In genomic region chr16:70572926-70573270, GRCh38 we compare ENCODE assay signal across 13 cellular contexts. TPM values are rescaled to one million over a fixed set of nuclear protein-coding genes. Genes with fewer than 3 reads are reported as not detected.
DNase-seq lines count a peak whose midpoint lies in the region; ATAC-seq and TF ChIP-seq lines count a peak whose summit lies in the region.
"Had no signal": no experiment of that assay in that cellular context is flagged by ENCODE, and none has a peak within 500 bp of the region (broad histone marks: within the 10 kb centered on the region; RNA-seq: fewer than 3 reads in every experiment).

No MANE protein-coding gene starts in this region.

- H3K27ac ChIP-seq in thyroid gland (peak overlapping the region; percentile 37 to 77 (median 42)), prostate gland (peak overlapping the region in 1 of 2 donors; percentile 10)

- POLR2A ChIA-PET in activated CD8-positive, alpha-beta T cell treated with anti-CD3 and anti-CD28 coated beads for 36 hours (lab: Charles Lee): interaction anchor here (0.8 to 2.4 kb wide), 5 partner anchors 9 to 27 kb away, joined by 3 to 13 read pairs (median 4); no protein-coding TSS in a partner anchor
- POLR2A ChIA-PET in activated CD8-positive, alpha-beta T cell treated with anti-CD3 and anti-CD28 coated beads, Interleukin-2, amount 10 ng/mL, durations not matched to agents 7 days and 5 days (lab: Charles Lee): no interaction called here

- TF ChIP-seq POLR2A in thyroid gland (IDR thresholded peaks at IDR 0.05) (no peak), prostate gland (IDR thresholded peaks at IDR 0.05) (no peak)

- peaks cover 69% of the 10 kb centered on the region for H3K36me3 Mint-ChIP-seq in activated CD8-positive, alpha-beta T cell treated with anti-CD3 and anti-CD28 coated beads for 36 hours (ENCODE audit: low read depth)
- peaks cover 71% of the 10 kb centered on the region for H3K36me3 Mint-ChIP-seq in activated CD8-positive, alpha-beta T cell treated with anti-CD3 and anti-CD28 coated beads, Interleukin-2, amount 10 ng/mL, durations not matched to agents 7 days and 5 days (ENCODE audit: low read depth)
- H3K36me3 Mint-ChIP-seq in chondrocyte (ENCODE audit: low read depth) (peaks cover 34% of the 10 kb centered on the region), memory B cell (peaks cover 31% of the 10 kb centered on the region)

- no peak for TF ChIP-seq CTCF in activated CD8-positive, alpha-beta T cell treated with anti-CD3 and anti-CD28 coated beads for 36 hours (IDR thresholded peaks at IDR 0.05)
- TF ChIP-seq CTCF in chondrocyte (IDR thresholded peaks at IDR 0.05) (no peak), thyroid gland (IDR thresholded peaks at IDR 0.05) (no peak), prostate gland (IDR thresholded peaks at IDR 0.05) (no peak)

- peaks cover 20 to 36% of the 10 kb centered on the region in 2 donors for H3K4me1 ChIP-seq in thyroid gland
- no peaks in the 10 kb centered on the region for H3K4me1 ChIP-seq in prostate gland (replicated peaks)

- DNase-seq in activated CD8-positive, alpha-beta T cell treated with anti-CD3 and anti-CD28 coated beads for 36 hours: no peak
- DNase-seq in activated CD8-positive, alpha-beta T cell treated with anti-CD3 and anti-CD28 coated beads, Interleukin-2, amount 10 ng/mL, durations not matched to agents 7 days and 5 days: no peak
- DNase-seq in chondrocyte (ENCODE audit: low spot score) (no peak), memory B cell (ENCODE audit: low spot score in 2 of 2) (no peak), thyroid gland (no peak), NCI-H1417 (lab: John Stamatoyannopoulos, UW) (no peak), prostate gland (ENCODE audit: low spot score) (no peak), NAMALWA (ENCODE audit: low spot score) (no peak)
- DNase-seq: 8988T; activated CD8-positive, alpha-beta memory T cell treated with anti-CD3 and anti-CD28 coated beads for 24 hours; NCI-H1930; T-helper 2 cell had no signal

- peaks cover 33% of the 10 kb centered on the region for H3K4me1 Mint-ChIP-seq in activated CD8-positive, alpha-beta T cell treated with anti-CD3 and anti-CD28 coated beads for 36 hours (ENCODE audit: low read depth)
- H3K4me1 Mint-ChIP-seq in activated CD8-positive, alpha-beta T cell treated with anti-CD3 and anti-CD28 coated beads, Interleukin-2, amount 10 ng/mL, durations not matched to agents 7 days and 5 days (ENCODE audit: low read depth): peaks cover 26% of the 10 kb centered on the region
- H3K4me1 Mint-ChIP-seq in chondrocyte (ENCODE audit: low read depth) (peaks cover 82% of the 10 kb centered on the region), memory B cell (peaks cover 4% of the 10 kb centered on the region)

- H3K9me3 ChIP-seq in thyroid gland (no peaks in the 10 kb centered on the region), prostate gland (no peaks in the 10 kb centered on the region)

- no peaks in the 10 kb centered on the region for H3K9me3 Mint-ChIP-seq in activated CD8-positive, alpha-beta T cell treated with anti-CD3 and anti-CD28 coated beads for 36 hours
- no peaks in the 10 kb centered on the region for H3K9me3 Mint-ChIP-seq in activated CD8-positive, alpha-beta T cell treated with anti-CD3 and anti-CD28 coated beads, Interleukin-2, amount 10 ng/mL, durations not matched to agents 7 days and 5 days (ENCODE audit: insufficient read depth)
- H3K9me3 Mint-ChIP-seq in chondrocyte (ENCODE audit: low read depth): no peaks in the 10 kb centered on the region
- H3K9me3 Mint-ChIP-seq in memory B cell: no peaks in the 10 kb centered on the region

- no peaks in the 10 kb centered on the region for H3K27me3 Mint-ChIP-seq in activated CD8-positive, alpha-beta T cell treated with anti-CD3 and anti-CD28 coated beads for 36 hours
- H3K27me3 Mint-ChIP-seq in activated CD8-positive, alpha-beta T cell treated with anti-CD3 and anti-CD28 coated beads, Interleukin-2, amount 10 ng/mL, durations not matched to agents 7 days and 5 days (ENCODE audit: low read depth): no peaks in the 10 kb centered on the region
- H3K27me3 Mint-ChIP-seq in chondrocyte (ENCODE audit: low read depth): no peaks in the 10 kb centered on the region
- no peaks in the 10 kb centered on the region for H3K27me3 Mint-ChIP-seq in memory B cell

- no peaks in the 10 kb centered on the region for H3K27me3 ChIP-seq in thyroid gland
- no peaks in the 10 kb centered on the region for H3K27me3 ChIP-seq in prostate gland (replicated peaks; ENCODE audit: insufficient read depth)

- 55 to 69% methylated on average over 2 of the region's 2 CpGs for WGBS in thyroid gland, 2 donors
- WGBS in prostate gland: 71% methylated on average over 2 of the region's 2 CpGs

- intact Hi-C loops in activated CD8-positive, alpha-beta T cell treated with anti-CD3 and anti-CD28 coated beads for 36 hours (cut with micrococcal nuclease): no loop called here
- intact Hi-C loops in thyroid gland (cut with DNase I) (no loop called here), prostate gland (cut with DNase I) (no loop called here)

- no peak for ATAC-seq in activated CD8-positive, alpha-beta T cell treated with anti-CD3 and anti-CD28 coated beads for 36 hours
- no peak for ATAC-seq in activated CD8-positive, alpha-beta T cell treated with anti-CD3 and anti-CD28 coated beads, Interleukin-2, amount 10 ng/mL, durations not matched to agents 7 days and 5 days
- ATAC-seq in memory B cell (ENCODE audit: low read depth): no peak
- ATAC-seq: K562 had no signal

- H3K4me3 ChIP-seq in thyroid gland (replicated peaks in 1 of 3) (no peak overlapping the region), prostate gland (no peak overlapping the region)
- H3K4me3 ChIP-seq: K562 had no signal

- CTCF ChIA-PET in activated CD8-positive, alpha-beta T cell treated with anti-CD3 and anti-CD28 coated beads for 36 hours (lab: Charles Lee): interaction anchor here (2.7 kb wide), 1 partner anchor 81 kb away, joined by 8 read pairs; no protein-coding TSS in a partner anchor
- CTCF ChIA-PET in activated CD8-positive, alpha-beta T cell treated with anti-CD3 and anti-CD28 coated beads, Interleukin-2, amount 10 ng/mL, durations not matched to agents 7 days and 5 days (lab: Charles Lee): no interaction called here

- H3K36me3 ChIP-seq in thyroid gland (peaks cover 48 to 51% of the 10 kb centered on the region in 2 donors), prostate gland (peaks cover 30 to 44% of the 10 kb centered on the region in 2 donors)

- peak overlapping the region; percentile 32 for H3K27ac Mint-ChIP-seq in activated CD8-positive, alpha-beta T cell treated with anti-CD3 and anti-CD28 coated beads for 36 hours
- no peak overlapping the region for H3K27ac Mint-ChIP-seq in activated CD8-positive, alpha-beta T cell treated with anti-CD3 and anti-CD28 coated beads, Interleukin-2, amount 10 ng/mL, durations not matched to agents 7 days and 5 days
- H3K27ac Mint-ChIP-seq in chondrocyte (ENCODE audit: unreplicated experiment): peak overlapping the region; percentile 95
- peak overlapping the region; percentile 20 for H3K27ac Mint-ChIP-seq in memory B cell

- H3K4me3 Mint-ChIP-seq in activated CD8-positive, alpha-beta T cell treated with anti-CD3 and anti-CD28 coated beads for 36 hours: no peak overlapping the region
- no peak overlapping the region for H3K4me3 Mint-ChIP-seq in activated CD8-positive, alpha-beta T cell treated with anti-CD3 and anti-CD28 coated beads, Interleukin-2, amount 10 ng/mL, durations not matched to agents 7 days and 5 days
- H3K4me3 Mint-ChIP-seq in chondrocyte (ENCODE audit: unreplicated experiment) (no peak overlapping the region), memory B cell (no peak overlapping the region)

RNA-seq across cellular contexts. Expression of gene SF3B3, which starts 49.3 kb away (rescaled TPM):
- total RNA-seq in activated CD8-positive, alpha-beta T cell treated with anti-CD3 and anti-CD28 coated beads for 36 hours: 100 to 1,000 TPM; 543 to 552 TPM
- 100 to 1,000 TPM; 399 to 420 TPM for total RNA-seq in activated CD8-positive, alpha-beta T cell treated with anti-CD3 and anti-CD28 coated beads, Interleukin-2, amount 10 ng/mL, durations not matched to agents 7 days and 5 days
- total RNA-seq in chondrocyte (182 to 262 TPM (median 186 TPM) in 3 replicates), thyroid gland (100 to 1,000 TPM in 2 of 4 donors, 10 to 100 TPM in 2; 74.2 to 142 (median 112) TPM), prostate gland (100 to 1,000 TPM in 1 of 2 donors, 10 to 100 TPM in 1; 98.4 to 138 TPM)

RNA-seq across cellular contexts. Expression of gene COG4, which starts 49.5 kb away (rescaled TPM):
- total RNA-seq in activated CD8-positive, alpha-beta T cell treated with anti-CD3 and anti-CD28 coated beads for 36 hours: 10 to 100 TPM; 38.0 to 39.0 TPM
- total RNA-seq in activated CD8-positive, alpha-beta T cell treated with anti-CD3 and anti-CD28 coated beads, Interleukin-2, amount 10 ng/mL, durations not matched to agents 7 days and 5 days: 10 to 100 TPM; 62.1 to 71.3 TPM
- total RNA-seq in chondrocyte (48.4 to 65.1 TPM (median 49.8 TPM) in 3 replicates), thyroid gland (10 to 100 TPM; 39.6 to 88.4 (median 66.7) TPM), prostate gland (10 to 100 TPM; 34.6 to 62.0 TPM)
